Comparison of ENCODE assay signal across 8 cellular contexts in genomic region chr13:102591988-102592781, GRCh38. TPM values are rescaled to one million over a fixed set of nuclear protein-coding genes. Genes with fewer than 3 reads are reported as not detected.
A peak's percentile ranks its signal among the peaks of the same experiment; 100 is the strongest.
DNase-seq lines count a peak whose midpoint lies in the region; ATAC-seq and TF ChIP-seq lines count a peak whose summit lies in the region.

No MANE protein-coding gene starts in this region.

- peaks cover 8% of the 10 kb centered on the region for H3K36me3 Mint-ChIP-seq in CD8-positive, alpha-beta T cell

- peak overlapping the region; percentile 94 for H3K27ac Mint-ChIP-seq in CD8-positive, alpha-beta T cell

- peak; percentile 11 for ATAC-seq in CD8-positive, alpha-beta T cell
- peak; percentile 35 for ATAC-seq in GM19438 (IDR thresholded peaks at IDR 0.05; ENCODE audit: low read depth, unreplicated experiment)
- peak; percentile 33 for ATAC-seq in HG03565 (IDR thresholded peaks at IDR 0.05; ENCODE audit: unreplicated experiment)

- H3K4me3 Mint-ChIP-seq in CD8-positive, alpha-beta T cell = peak overlapping the region; percentile 91

- POLR2A ChIA-PET in CD8-positive, alpha-beta T cell (lab: Charles Lee) = interaction anchor here (0.6 to 10.5 kb wide), 17 partner anchors 9 to 289 kb away, joined by 3 to 246 read pairs (median 3); partner anchors contain the start of genes ERCC5 and TEX30

- DNase-seq in CD8-positive, alpha-beta T cell = peak; percentile 65 to 87 (median 77)
- peak; percentile 68 for DNase-seq in NT2/D1 (ENCODE audit: low read depth, low spot score)
- peak; percentile 67 for DNase-seq in activated T-cell treated with anti-CD3 and anti-CD28 coated beads for 4 hours
- DNase-seq in stimulated activated CD8-positive, alpha-beta memory T cell treated with anti-CD3 and anti-CD28 coated beads, Interleukin-7, amount 100 ng/mL, for 1 hour (ENCODE audit: low read depth in 2 of 2) = peak; percentile 50 to 57

- intact Hi-C loops in CD8-positive, alpha-beta T cell (cut with DNase I, micrococcal nuclease) = loop anchor here (1.0 to 5.0 kb wide), 7 partner anchors 17 to 254 kb away; partner anchors contain the start of gene ERCC5 (in 1 of the 2)

- TF ChIP-seq CTCF in CD8-positive, alpha-beta T cell (IDR thresholded peaks at IDR 0.05) = peak; percentile 77

- H3K9me3 ChIP-seq in CD8-positive, alpha-beta T cell (ENCODE audit: low read length) = no peaks in the 10 kb centered on the region
- H3K9me3 ChIP-seq in NT2/D1 (ENCODE audit: insufficient read depth, low read length) = no peaks in the 10 kb centered on the region
- H3K9me3 ChIP-seq in esophagus (ENCODE audit: control insufficient read depth in 2 of 2, insufficient read depth in 1 of 2, low read depth in 1 of 2, low read length in 1 of 2) = no peaks in the 10 kb centered on the region
- H3K9me3 ChIP-seq in mucosa of stomach (ENCODE audit: control insufficient read depth, low read length) = no peaks in the 10 kb centered on the region

- H3K4me3 ChIP-seq in CD8-positive, alpha-beta T cell (ENCODE audit: low read depth, low read length) = peak overlapping the region; percentile 68
- H3K4me3 ChIP-seq in NT2/D1 (ENCODE audit: insufficient read length, low read depth) (peak overlapping the region; percentile 58), esophagus (ENCODE audit: low read depth in 1 of 2, low read length in 2 of 2) (peak overlapping the region; percentile 60 to 78), mucosa of stomach (ENCODE audit: low read length) (peak overlapping the region; percentile 66)

- CTCF ChIA-PET in CD8-positive, alpha-beta T cell (lab: Charles Lee) = interaction anchor here (0.7 to 6.0 kb wide), 38 partner anchors 11 to 982 kb away, joined by 3 to 67 read pairs (median 4); partner anchors contain the start of gene ERCC5

- peak overlapping the region; percentile 74 for H3K27ac ChIP-seq in CD8-positive, alpha-beta T cell (ENCODE audit: low read depth, low read length)
- H3K27ac ChIP-seq in esophagus (ENCODE audit: low read depth in 2 of 2, low read length in 1 of 2) = peak overlapping the region; percentile 77 to 78

- H3K36me3 ChIP-seq in CD8-positive, alpha-beta T cell (ENCODE audit: insufficient read depth, low read length) = no peaks in the 10 kb centered on the region
- H3K36me3 ChIP-seq in NT2/D1 (ENCODE audit: insufficient read depth, insufficient read length, low read length) (no peaks in the 10 kb centered on the region), esophagus (ENCODE audit: control insufficient read depth in 2 of 2, insufficient read depth in 2 of 2, low read length in 1 of 2) (no peaks in the 10 kb centered on the region), mucosa of stomach (ENCODE audit: control insufficient read depth, insufficient read depth, low read length) (no peaks in the 10 kb centered on the region)

- H3K4me1 Mint-ChIP-seq in CD8-positive, alpha-beta T cell (ENCODE audit: low read depth) = peaks cover 39% of the 10 kb centered on the region

- H3K27me3 ChIP-seq in CD8-positive, alpha-beta T cell (ENCODE audit: insufficient read depth, low read length) = no peaks in the 10 kb centered on the region
- H3K27me3 ChIP-seq in NT2/D1 (ENCODE audit: insufficient read depth, insufficient read length) (no peaks in the 10 kb centered on the region), esophagus (ENCODE audit: control insufficient read depth in 1 of 2, insufficient read depth in 2 of 2, low read length in 2 of 2) (no peaks in the 10 kb centered on the region), mucosa of stomach (ENCODE audit: control insufficient read depth, insufficient read depth, low read length) (no peaks in the 10 kb centered on the region)

- WGBS in esophagus, 2 donors = 1% methylated on average over 36 of the region's 36 CpGs

- H3K9me3 Mint-ChIP-seq in CD8-positive, alpha-beta T cell = no peaks in the 10 kb centered on the region

- peaks cover 17% of the 10 kb centered on the region for H3K4me1 ChIP-seq in CD8-positive, alpha-beta T cell (ENCODE audit: insufficient read depth, low read length)
- H3K4me1 ChIP-seq in NT2/D1 (ENCODE audit: insufficient read depth, insufficient read length) = no peaks in the 10 kb centered on the region
- no peaks in the 10 kb centered on the region for H3K4me1 ChIP-seq in esophagus (ENCODE audit: control insufficient read depth in 2 of 2, insufficient read depth in 2 of 2, low read length in 1 of 2)
- H3K4me1 ChIP-seq in mucosa of stomach (ENCODE audit: control insufficient read depth, insufficient read depth, low read length) = peaks cover 10% of the 10 kb centered on the region

- H3K9ac ChIP-seq in NT2/D1 (ENCODE audit: insufficient read length, low read depth) = peak overlapping the region; percentile 42
- H3K9ac ChIP-seq in mucosa of stomach (ENCODE audit: low read length) = no peak overlapping the region

- no peaks in the 10 kb centered on the region for H3K27me3 Mint-ChIP-seq in CD8-positive, alpha-beta T cell (ENCODE audit: low read depth)

RNA-seq across cellular contexts. Expression of gene TPP2, which starts 4.6 kb away (rescaled TPM):
- 100 to 1,000 TPM; 168 to 185 TPM for total RNA-seq in CD8-positive, alpha-beta T cell
- polyA plus RNA-seq in esophagus = 10 to 100 TPM; 15.2 to 17.1 TPM

Comparison
In these comparisons a context has a peak if more than half of its experiments do, and no peak if none do; other contexts are left out.
1. Peak in every context shown above with its lines: DNase-seq, ATAC-seq, H3K4me3 ChIP-seq and H3K27ac ChIP-seq.